9 cellular contexts compared by ENCODE assay signal in the genomic region with DNA sequence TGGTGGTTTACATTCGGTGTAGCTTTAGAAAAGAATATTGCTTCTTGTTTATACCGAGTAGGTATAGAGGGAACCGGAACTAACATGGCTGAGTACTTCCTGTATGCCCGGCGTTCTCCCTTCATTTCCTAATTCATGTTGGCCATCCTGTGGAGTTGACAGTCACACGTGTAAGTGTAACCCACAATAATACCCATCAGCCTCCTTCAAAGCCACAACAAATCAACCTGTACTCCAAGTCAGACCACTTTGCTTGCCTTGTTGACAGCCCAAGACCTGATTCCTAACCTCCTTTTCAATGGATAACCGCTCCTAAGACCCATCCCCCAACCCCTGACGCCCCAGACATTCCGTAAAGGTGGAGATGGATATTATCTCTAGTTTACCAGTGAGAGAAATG. TPM values are rescaled to one million over a fixed set of nuclear protein-coding genes. Genes with fewer than 3 reads are reported as not detected.
DNase-seq lines count a peak whose midpoint lies in the region; ATAC-seq and TF ChIP-seq lines count a peak whose summit lies in the region.
"Had no signal": no experiment of that assay in that cellular context is flagged by ENCODE, and none has a peak within 500 bp of the region (broad histone marks: within the 10 kb centered on the region; RNA-seq: fewer than 3 reads in every experiment).

No MANE protein-coding gene starts in this region.

- no peaks in the 10 kb centered on the region for H3K27me3 ChIP-seq in cardiac muscle cell

- peaks cover 19% of the 10 kb centered on the region for H3K4me1 Mint-ChIP-seq in activated CD4-positive, alpha-beta T cell treated with anti-CD3 and anti-CD28 coated beads for 36 hours
- peaks cover 27% of the 10 kb centered on the region for H3K4me1 Mint-ChIP-seq in progenitor cell of endocrine pancreas (ENCODE audit: low read depth)

- H4K20me1 ChIP-seq in OCI-LY7 (ENCODE audit: insufficient read depth, low read length), result no peaks in the 10 kb centered on the region

- H3K4me3 Mint-ChIP-seq in activated CD4-positive, alpha-beta T cell treated with anti-CD3 and anti-CD28 coated beads for 36 hours, result peak overlapping the region; percentile 42
- peak overlapping the region; percentile 68 for H3K4me3 Mint-ChIP-seq in progenitor cell of endocrine pancreas (ENCODE audit: low read depth)

- no TSS peak for BruUV-seq in OCI-LY7 (replicated peaks; lab: Mats Ljungman, UMichigan)

- peak overlapping the region; percentile 92 for H2AFZ ChIP-seq in OCI-LY7 (ENCODE audit: low read length)

- TF ChIP-seq CTCF in OCI-LY7 (conservative IDR thresholded peaks at IDR 0.05; ENCODE audit: low read length), result no peak
- no peak for TF ChIP-seq CTCF in cardiac muscle cell (IDR thresholded peaks at IDR 0.05; ENCODE audit: low read depth, low read length)
- TF ChIP-seq CTCF in progenitor cell of endocrine pancreas (IDR thresholded peaks at IDR 0.05; ENCODE audit: unreplicated experiment), result no peak
- TF ChIP-seq CTCF in GM13977 (IDR thresholded peaks at IDR 0.05; ENCODE audit: extremely low read depth, insufficient read depth, missing control alignments), result no peak

- peak overlapping the region; percentile 84 for H3K27ac Mint-ChIP-seq in activated CD4-positive, alpha-beta T cell treated with anti-CD3 and anti-CD28 coated beads for 36 hours
- peak overlapping the region; percentile 87 for H3K27ac Mint-ChIP-seq in progenitor cell of endocrine pancreas
- H3K27ac Mint-ChIP-seq: CD14-positive monocyte had no signal

- CTCF ChIA-PET in activated CD4-positive, alpha-beta T cell treated with anti-CD3 and anti-CD28 coated beads for 36 hours (lab: Charles Lee), result interaction anchor here (0.6 to 4.0 kb wide), 11 partner anchors 11 to 926 kb away, joined by 3 to 37 read pairs (median 5); no protein-coding TSS in a partner anchor
- CTCF ChIA-PET in OCI-LY7 (lab: Charles Lee; ENCODE audit: unreplicated experiment), result no interaction called here

- H3K36me3 Mint-ChIP-seq in activated CD4-positive, alpha-beta T cell treated with anti-CD3 and anti-CD28 coated beads for 36 hours (ENCODE audit: low read depth), result no peaks in the 10 kb centered on the region
- no peaks in the 10 kb centered on the region for H3K36me3 Mint-ChIP-seq in progenitor cell of endocrine pancreas (ENCODE audit: insufficient read depth)
- H3K36me3 Mint-ChIP-seq: CD14-positive monocyte had no signal

- no peaks in the 10 kb centered on the region for H3K79me2 ChIP-seq in OCI-LY7 (ENCODE audit: insufficient read depth, low read depth, low read length)

- POLR2A ChIA-PET in activated CD4-positive, alpha-beta T cell treated with anti-CD3 and anti-CD28 coated beads for 36 hours (lab: Charles Lee), result no interaction called here
- POLR2A ChIA-PET in OCI-LY7 (lab: Charles Lee), result no interaction called here

- in situ Hi-C loops in GM13977 (cut with MboI; ENCODE audit: low pct_unique_long_range_greater_than_20kb, low sequenced_read_pairs, unreplicated experiment), result loop anchor here (25.0 kb wide), 1 partner anchor 633 kb away; no protein-coding TSS in a partner anchor

- H3K36me3 ChIP-seq in OCI-LY7 (ENCODE audit: insufficient read depth, low read length), result no peaks in the 10 kb centered on the region
- H3K36me3 ChIP-seq in cardiac muscle cell, result no peaks in the 10 kb centered on the region

- DNase-seq in activated CD4-positive, alpha-beta T cell treated with anti-CD3 and anti-CD28 coated beads for 36 hours, result no peak
- DNase-seq in activated CD4-positive, alpha-beta T cell treated with anti-CD3 and anti-CD28 coated beads for 48 hours, result no peak
- peak; percentile 3 for DNase-seq in OCI-LY7 (ENCODE audit: low spot score)
- DNase-seq in cardiac muscle cell (ENCODE audit: low read depth in 1 of 2, low spot score in 1 of 2), result no peak
- no peak for DNase-seq in progenitor cell of endocrine pancreas (ENCODE audit: low spot score, unreplicated experiment)
- DNase-seq in HPDE6-E6E7 (ENCODE audit: extremely low spot score), result no peak
- DNase-seq in GM13977 (ENCODE audit: low spot score), result no peak

- intact Hi-C loops in activated CD4-positive, alpha-beta T cell treated with anti-CD3 and anti-CD28 coated beads for 36 hours (cut with DNase I, micrococcal nuclease), result loop anchor here (5.0 to 10.0 kb wide), 9 partner anchors 108 to 1401 kb away; partner anchors contain the start of genes ROR1 (in 2 of the 2) and FOXD3 (in 1 of the 2)
- intact Hi-C loops in OCI-LY7 (cut with micrococcal nuclease; ENCODE audit: unreplicated experiment), result loop anchor here (5.0 to 10.0 kb wide), 3 partner anchors 331 to 668 kb away; partner anchors contain the start of gene ROR1

- peaks cover 15% of the 10 kb centered on the region for H3K27me3 Mint-ChIP-seq in activated CD4-positive, alpha-beta T cell treated with anti-CD3 and anti-CD28 coated beads for 36 hours
- H3K27me3 Mint-ChIP-seq in progenitor cell of endocrine pancreas, result no peaks in the 10 kb centered on the region

- H3K9me2 ChIP-seq in OCI-LY7 (ENCODE audit: insufficient read depth, low read length), result no peaks in the 10 kb centered on the region

- peak overlapping the region; percentile 40 for H3K4me2 ChIP-seq in OCI-LY7 (ENCODE audit: low read length)

- H3K4me3 ChIP-seq in OCI-LY7 (ENCODE audit: low read depth, low read length, poor library complexity, severe bottlenecking) (no peak overlapping the region), cardiac muscle cell (no peak overlapping the region)

- H3K9me3 Mint-ChIP-seq in activated CD4-positive, alpha-beta T cell treated with anti-CD3 and anti-CD28 coated beads for 36 hours (ENCODE audit: low read depth), result no peaks in the 10 kb centered on the region
- H3K9me3 Mint-ChIP-seq in progenitor cell of endocrine pancreas (ENCODE audit: low read depth), result no peaks in the 10 kb centered on the region
- H3K9me3 Mint-ChIP-seq: CD14-positive monocyte had no signal

- H3K4me1 ChIP-seq in OCI-LY7 (ENCODE audit: insufficient read depth, low read length, poor library complexity, severe bottlenecking) (peaks cover 10% of the 10 kb centered on the region), cardiac muscle cell (ENCODE audit: low read depth) (peaks cover 62% of the 10 kb centered on the region)

- no peaks in the 10 kb centered on the region for H3K9me3 ChIP-seq in OCI-LY7 (ENCODE audit: low read length)
- H3K9me3 ChIP-seq in cardiac muscle cell (ENCODE audit: low read depth), result no peaks in the 10 kb centered on the region

- H3K27ac ChIP-seq in OCI-LY7 (ENCODE audit: low read depth, low read length, poor library complexity, severe bottlenecking) (no peak overlapping the region), cardiac muscle cell (peak overlapping the region; percentile 87)

- ATAC-seq in activated CD4-positive, alpha-beta T cell treated with anti-CD3 and anti-CD28 coated beads for 36 hours, result no peak
- ATAC-seq in HG02588 (IDR thresholded peaks at IDR 0.05; ENCODE audit: unreplicated experiment), result no peak

RNA-seq across cellular contexts. Expression of gene UBE2U, which starts 42.1 kb away (rescaled TPM):
- not detected for total RNA-seq in activated CD4-positive, alpha-beta T cell treated with anti-CD3 and anti-CD28 coated beads for 36 hours
- total RNA-seq in OCI-LY7 (2014; rRNA removed; shearing (Covaris generic)), result not detected in 2 replicates
- total RNA-seq in OCI-LY7 (2022) (not detected in 2 replicates), cardiac muscle cell (0.11 TPM in 1 of 2 replicates, not detected in the other), progenitor cell of endocrine pancreas (not detected in 2 replicates)
- 0.66 TPM in 1 of 2 replicates, not detected in the other for polyA plus RNA-seq in cardiac muscle cell
- polyA plus RNA-seq: CD14-positive monocyte had no signal
